Comparison of ENCODE assay signal across 16 cellular contexts in genomic region chr20:43102394-43102793, GRCh38.
DNase-seq lines count a peak whose midpoint lies in the region; ATAC-seq and TF ChIP-seq lines count a peak whose summit lies in the region.
"Had no signal": no experiment of that assay in that cellular context is flagged by ENCODE, and none has a peak within 500 bp of the region (broad histone marks: within the 10 kb centered on the region; RNA-seq: fewer than 3 reads in every experiment).

No MANE protein-coding gene starts in this region.

- TF ChIP-seq CTCF in SK-N-SH (IDR thresholded peaks at IDR 0.05) (no peak), Panc1 (IDR thresholded peaks at IDR 0.05) (peak; percentile 37), nephron progenitor cell (IDR thresholded peaks at IDR 0.05) (peak; percentile 23), tibial nerve (IDR thresholded peaks at IDR 0.05) (no peak)

- H3K9me3 ChIP-seq in SK-N-SH (no peaks in the 10 kb centered on the region), Panc1 (ENCODE audit: control insufficient read depth, insufficient read depth, low read depth, low read length) (no peaks in the 10 kb centered on the region), tibial nerve (no peaks in the 10 kb centered on the region)
- H3K9me3 ChIP-seq: gastrocnemius medialis, neutrophil, sigmoid colon, thoracic aorta had no signal

- WGBS in SK-N-SH (ENCODE audit: low lambda C conversion rate), result 36% methylated on average over 5 of the region's 5 CpGs
- WGBS in tibial nerve, 2 donors, result 59 to 62% methylated on average over 5 of the region's 5 CpGs

- H3K9me3 Mint-ChIP-seq in nephron progenitor cell, result no peaks in the 10 kb centered on the region
- H3K9me3 Mint-ChIP-seq: mesothelial cell of epicardium had no signal

- no peaks in the 10 kb centered on the region for H3K4me1 ChIP-seq in SK-N-SH (ENCODE audit: control insufficient read depth in 1 of 2, insufficient read depth in 2 of 2, low read depth in 1 of 2, low read length in 1 of 2)
- H3K4me1 ChIP-seq in Panc1 (ENCODE audit: control insufficient read depth, insufficient read depth, low read length), result no peaks in the 10 kb centered on the region
- H3K4me1 ChIP-seq in tibial nerve, result no peaks in the 10 kb centered on the region
- H3K4me1 ChIP-seq: gastrocnemius medialis, sigmoid colon had no signal

- TF ChIP-seq POLR2A in tibial nerve (IDR thresholded peaks at IDR 0.05), result no peak

- in situ Hi-C loops in Panc1 (cut with HindIII; ENCODE audit: low pct_unique_long_range_greater_than_20kb, low sequenced_read_pairs), result no loop called here

- CTCF ChIA-PET in SK-N-SH (lab: Yijun Ruan, JAX), result interaction anchor here (0.8 to 1.6 kb wide), 2 partner anchors 43 to 89 kb away, joined by 4 read pairs; no protein-coding TSS in a partner anchor
- CTCF ChIA-PET in Panc1 (lab: Charles Lee), result no interaction called here

- H3K27me3 Mint-ChIP-seq in nephron progenitor cell (ENCODE audit: low read depth, poor library complexity), result peaks cover 28% of the 10 kb centered on the region
- H3K27me3 Mint-ChIP-seq: activated B cell treated with CpG ODN at 0.5 μM for 24 hours had no signal

- no peaks in the 10 kb centered on the region for H3K36me3 Mint-ChIP-seq in nephron progenitor cell (ENCODE audit: low read depth)
- H3K36me3 Mint-ChIP-seq: mesothelial cell of epicardium, T-cell had no signal

- H4K20me1 ChIP-seq in SK-N-SH (ENCODE audit: insufficient read depth), result no peaks in the 10 kb centered on the region

- H3K4me1 Mint-ChIP-seq in nephron progenitor cell, result no peaks in the 10 kb centered on the region
- H3K4me1 Mint-ChIP-seq: activated B cell treated with CpG ODN at 0.5 μM for 24 hours, mesothelial cell of epicardium, T-cell had no signal

- no peak overlapping the region for H3K4me3 Mint-ChIP-seq in nephron progenitor cell
- H3K4me3 Mint-ChIP-seq: activated B cell treated with CpG ODN at 0.5 μM for 24 hours, mesothelial cell of epicardium, T-cell had no signal

- intact Hi-C loops in Panc1 (cut with micrococcal nuclease; ENCODE audit: unreplicated experiment), result no loop called here

- H3K36me3 ChIP-seq in SK-N-SH (replicated peaks in 1 of 2; ENCODE audit: control insufficient read depth in 1 of 2, insufficient read depth in 2 of 2, low read length in 1 of 2) (no peaks in the 10 kb centered on the region), Panc1 (ENCODE audit: control insufficient read depth, insufficient read depth, low read length) (no peaks in the 10 kb centered on the region), tibial nerve (no peaks in the 10 kb centered on the region)
- H3K36me3 ChIP-seq: gastrocnemius medialis, neutrophil, sigmoid colon, thoracic aorta had no signal

- H3K4me3 ChIP-seq in SK-N-SH (ENCODE audit: low read depth in 2 of 2, low read length in 1 of 2), result no peak overlapping the region
- no peak overlapping the region for H3K4me3 ChIP-seq in Panc1 (ENCODE audit: low read depth in 2 of 2, low read length in 2 of 2)
- H3K4me3 ChIP-seq in tibial nerve, result no peak overlapping the region
- H3K4me3 ChIP-seq: gastrocnemius medialis, sigmoid colon, thoracic aorta had no signal

- no peaks in the 10 kb centered on the region for H3K27me3 ChIP-seq in SK-N-SH (ENCODE audit: insufficient read depth)
- H3K27me3 ChIP-seq in Panc1 (ENCODE audit: control insufficient read depth, insufficient read depth, low read length), result peaks cover under 1% of the 10 kb centered on the region; the same call in 1 of the 2 replicates
- no peaks in the 10 kb centered on the region for H3K27me3 ChIP-seq in tibial nerve
- H3K27me3 ChIP-seq: gastrocnemius medialis, neutrophil, sigmoid colon had no signal

- TF ChIP-seq RAD21 in SK-N-SH (IDR thresholded peaks at IDR 0.05; ENCODE audit: low read length), result no peak

- POLR2A ChIA-PET in SK-N-SH (lab: Yijun Ruan, JAX) (no interaction called here), Panc1 (lab: Charles Lee) (no interaction called here)

- ATAC-seq in SK-N-SH treated with all-trans-retinoic acid at 6 μM for 48 hours (no peak), Panc1 (no peak)
- ATAC-seq: gastrocnemius medialis, T-cell had no signal

- H3F3A ChIP-seq in SK-N-SH (replicated peaks; ENCODE audit: insufficient read depth), result no peaks in the 10 kb centered on the region

- H3K79me2 ChIP-seq in SK-N-SH (ENCODE audit: insufficient read depth), result no peaks in the 10 kb centered on the region

- H3K9me2 ChIP-seq in SK-N-SH, result no peaks in the 10 kb centered on the region

- no TSS peak for BruUV-seq in Panc1 (replicated peaks; lab: Mats Ljungman, UMichigan)

- H3K27ac ChIP-seq in SK-N-SH (ENCODE audit: low read depth in 2 of 2, low read length in 1 of 2), result no peak overlapping the region
- no peak overlapping the region for H3K27ac ChIP-seq in Panc1 (ENCODE audit: low read length)
- no peak overlapping the region for H3K27ac ChIP-seq in tibial nerve
- H3K27ac ChIP-seq: gastrocnemius medialis, neutrophil, sigmoid colon, thoracic aorta had no signal

- H2AFZ ChIP-seq in SK-N-SH (ENCODE audit: low read depth), result no peak overlapping the region

- H3K27ac Mint-ChIP-seq in nephron progenitor cell, result no peak overlapping the region
- H3K27ac Mint-ChIP-seq: activated B cell treated with CpG ODN at 0.5 μM for 24 hours, mesothelial cell of epicardium, T-cell had no signal

- DNase-seq in SK-N-SH, result peak; percentile 32
- DNase-seq in HT-29 (ENCODE audit: low spot score), result peak; percentile 15
- no peak for DNase-seq in Panc1 (ENCODE audit: low read depth, low spot score)
- DNase-seq in nephron progenitor cell, result peak; percentile 27
- no peak for DNase-seq in CD1c-positive myeloid dendritic cell (ENCODE audit: extremely low spot score)
- DNase-seq in tibial nerve (ENCODE audit: low spot score in 2 of 2), result no peak
- no peak for DNase-seq in NCI-H1694 (lab: John Stamatoyannopoulos, UW)
- DNase-seq: activated B cell treated with CpG ODN at 0.5 μM for 24 hours; gastrocnemius medialis; sigmoid colon; stimulated activated CD4-positive, alpha-beta T cell treated with anti-CD3 and anti-CD28 coated beads, Interleukin-2, amount 100 ng/mL, for 48 hours; T-cell had no signal

- TF ChIP-seq EP300 in SK-N-SH (IDR thresholded peaks at IDR 0.05; ENCODE audit: borderline replicate concordance in 1 of 2, low read depth in 1 of 2, low read length in 1 of 2), result no peak
- no peak for TF ChIP-seq EP300 in tibial nerve (IDR thresholded peaks at IDR 0.05)

- no peak overlapping the region for H3K9ac ChIP-seq in SK-N-SH

- H3K4me2 ChIP-seq in SK-N-SH, result no peak overlapping the region

TF ChIP-seq in SK-N-SH, 30 proteins besides CTCF, POLR2A, EP300 and RAD21:
- TF ChIP-seq MXI1 (IDR thresholded peaks at IDR 0.05; ENCODE audit: low read depth, low read length) (no peak), TCF12 (IDR thresholded peaks at IDR 0.05) (no peak), TAF1 (IDR thresholded peaks at IDR 0.05; ENCODE audit: borderline replicate concordance, low read depth, low read length) (no peak), NFIC (IDR thresholded peaks at IDR 0.05; ENCODE audit: borderline replicate concordance) (no peak), YY1 (IDR thresholded peaks at IDR 0.05; ENCODE audit: low read depth) (no peak), ELF1 (IDR thresholded peaks at IDR 0.05) (no peak), IRF3 (IDR thresholded peaks at IDR 0.05; ENCODE audit: low read depth, low read length) (no peak)
- TF ChIP-seq, protein P1, sequence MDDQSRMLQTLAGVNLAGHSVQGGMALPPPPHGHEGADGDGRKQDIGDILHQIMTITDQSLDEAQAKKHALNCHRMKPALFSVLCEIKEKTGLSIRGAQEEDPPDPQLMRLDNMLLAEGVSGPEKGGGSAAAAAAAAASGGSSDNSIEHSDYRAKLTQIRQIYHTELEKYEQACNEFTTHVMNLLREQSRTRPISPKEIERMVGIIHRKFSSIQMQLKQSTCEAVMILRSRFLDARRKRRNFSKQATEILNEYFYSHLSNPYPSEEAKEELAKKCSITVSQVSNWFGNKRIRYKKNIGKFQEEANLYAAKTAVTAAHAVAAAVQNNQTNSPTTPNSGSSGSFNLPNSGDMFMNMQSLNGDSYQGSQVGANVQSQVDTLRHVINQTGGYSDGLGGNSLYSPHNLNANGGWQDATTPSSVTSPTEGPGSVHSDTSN (IDR thresholded peaks at IDR 0.05), result no peak

TF ChIP-seq in SK-N-SH treated with all-trans-retinoic acid at 6 μM for 48 hours, 23 proteins besides CTCF, POLR2A, EP300 and RAD21:
- no peak for TF ChIP-seq ZFP30 (CRISPR knock-in tag; IDR thresholded peaks at IDR 0.05)

Comparison
In these comparisons a context has a peak if more than half of its experiments do, and no peak if none do; other contexts are left out.
1. DNase-seq: peak in SK-N-SH (single experiment), HT-29 (single experiment) and nephron progenitor cell (single experiment); none in Panc1 (single experiment), CD1c-positive myeloid dendritic cell (single experiment), tibial nerve (0 of 2) and NCI-H1694 (single experiment).
2. CTCF ChIP-seq: peak in Panc1 (single experiment) and nephron progenitor cell (single experiment); none in SK-N-SH (single experiment) and tibial nerve (0 of 5).